In the genomic region with DNA sequence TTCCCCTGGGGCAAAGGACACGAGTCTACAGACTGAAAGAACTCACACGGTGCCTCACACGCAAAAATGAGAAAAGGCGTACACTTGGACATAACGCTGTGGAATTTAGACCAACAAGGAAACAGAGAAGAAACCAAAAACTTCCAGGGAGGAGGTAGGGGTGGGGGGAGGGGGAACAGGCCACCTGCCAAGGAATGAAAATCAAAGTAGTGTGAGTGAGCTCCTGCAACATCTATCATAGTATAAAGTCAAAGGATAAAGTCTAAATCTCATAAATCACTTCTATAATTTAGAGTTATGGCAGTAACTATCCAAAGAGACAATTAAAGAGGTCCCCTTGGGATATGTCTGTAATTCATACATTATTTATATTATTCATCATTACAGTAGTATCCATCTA, we compare ENCODE assay signal across 26 cellular contexts. TPM values are rescaled to one million over a fixed set of nuclear protein-coding genes. Genes with fewer than 3 reads are reported as not detected.
"Had no signal": no experiment of that assay in that cellular context is flagged by ENCODE, and none has a peak within 500 bp of the region (broad histone marks: within the 10 kb centered on the region; RNA-seq: fewer than 3 reads in every experiment).

No MANE protein-coding gene starts in this region.

- H3K36me3 ChIP-seq: esophagus squamous epithelium, gastrocnemius medialis, heart left ventricle, left lung, prostate gland, tibial artery, upper lobe of left lung had no signal

- H3K27ac Mint-ChIP-seq: effector memory CD8-positive, alpha-beta T cell; stimulated activated effector memory CD8-positive, alpha-beta T cell treated with anti-CD3 and anti-CD28 coated beads, Interleukin-12 subunit alpha, Interleukin-12 subunit beta, amount 100 ng/mL, for 72 hours had no signal

- H3K4me1 ChIP-seq: esophagus squamous epithelium, gastrocnemius medialis, heart left ventricle, left lung, prostate gland, testis, upper lobe of left lung had no signal

- H3K36me3 Mint-ChIP-seq: stimulated activated effector memory CD8-positive, alpha-beta T cell treated with anti-CD3 and anti-CD28 coated beads, Interleukin-12 subunit alpha, Interleukin-12 subunit beta, amount 100 ng/mL, for 72 hours had no signal

- H3K27ac ChIP-seq: esophagus squamous epithelium, gastrocnemius medialis, heart left ventricle, hepatocyte, left lung, prostate gland, skin epidermis, testis, tibial artery, upper lobe of left lung had no signal

- H3K4me3 Mint-ChIP-seq: effector memory CD8-positive, alpha-beta T cell; naive thymus-derived CD8-positive, alpha-beta T cell; stimulated activated effector memory CD8-positive, alpha-beta T cell treated with anti-CD3 and anti-CD28 coated beads, Interleukin-12 subunit alpha, Interleukin-12 subunit beta, amount 100 ng/mL, for 72 hours had no signal

- ATAC-seq: effector memory CD8-positive, alpha-beta T cell; gastrocnemius medialis; heart left ventricle; left lung; naive thymus-derived CD8-positive, alpha-beta T cell; right cardiac atrium; stimulated activated effector memory CD8-positive, alpha-beta T cell treated with anti-CD3 and anti-CD28 coated beads, Interleukin-12 subunit alpha, Interleukin-12 subunit beta, amount 100 ng/mL, for 72 hours; stimulated activated naive CD8-positive, alpha-beta T cell treated with anti-CD3 and anti-CD28 coated beads, Interleukin-15, Interleukin-2, amounts not matched to agents 100 U/mL and 50 U/mL, for 24 hours had no signal

- H3K9me3 ChIP-seq: gastrocnemius medialis, heart left ventricle, left lung, prostate gland, testis, tibial artery, upper lobe of left lung had no signal

- DNase-seq: caudate nucleus; cerebellar nuclear complex; cortex of kidney; effector memory CD8-positive, alpha-beta T cell; erythroblast; esophagus squamous epithelium; gastrocnemius medialis; heart left ventricle; kidney; left lung; mesenchymal stem cell; midbrain; naive thymus-derived CD8-positive, alpha-beta T cell; right cardiac atrium; stimulated activated CD4-positive, alpha-beta T cell treated with anti-CD3 and anti-CD28 coated beads, Interleukin-12 subunit alpha, Interleukin-12 subunit beta, amount 100 ng/mL, for 4 hours; stimulated activated CD4-positive, alpha-beta T cell treated with anti-CD3 and anti-CD28 coated beads, Interleukin-1b, Interleukin-23, amount 100 ng/mL, for 48 hours; stimulated activated CD4-positive, alpha-beta T cell treated with anti-CD3 and anti-CD28 coated beads, Interleukin-4, amount 100 ng/mL, for 24 hours; stimulated activated naive CD8-positive, alpha-beta T cell treated with anti-CD3 and anti-CD28 coated beads, Interleukin-15, Interleukin-2, amounts not matched to agents 100 U/mL and 50 U/mL, for 24 hours; substantia nigra; testis; tibial artery; upper lobe of left lung had no signal

- H3K4me1 Mint-ChIP-seq: naive thymus-derived CD8-positive, alpha-beta T cell; stimulated activated effector memory CD8-positive, alpha-beta T cell treated with anti-CD3 and anti-CD28 coated beads, Interleukin-12 subunit alpha, Interleukin-12 subunit beta, amount 100 ng/mL, for 72 hours had no signal

- H3K9me3 Mint-ChIP-seq: effector memory CD8-positive, alpha-beta T cell; stimulated activated effector memory CD8-positive, alpha-beta T cell treated with anti-CD3 and anti-CD28 coated beads, Interleukin-12 subunit alpha, Interleukin-12 subunit beta, amount 100 ng/mL, for 72 hours had no signal

- H3K4me3 ChIP-seq: esophagus squamous epithelium, gastrocnemius medialis, heart left ventricle, hepatocyte, left lung, prostate gland, skin epidermis, testis, tibial artery, upper lobe of left lung had no signal

- H3K27me3 ChIP-seq: esophagus squamous epithelium, gastrocnemius medialis, heart left ventricle, hepatocyte, left lung, testis, tibial artery, upper lobe of left lung had no signal

RNA-seq across cellular contexts. Expression of a gene that starts 10.0 kb away (rescaled TPM):
- total RNA-seq: naive thymus-derived CD8-positive, alpha-beta T cell had no signal
